Comparison of ENCODE assay signal across 1 cellular context in genomic region chr9:128438343-128439109, GRCh38.
TF ChIP-seq lines count a peak whose summit lies in the region.

No MANE protein-coding gene starts in this region.

TF ChIP-seq in K562, 482 proteins besides CTCF, POLR2A, EP300 and RAD21 (continued from another document and continues in another):
- TF ChIP-seq ZNF318 (IDR thresholded peaks at IDR 0.05; ENCODE audit: borderline replicate concordance in 1 of 2, low read depth in 1 of 2) (no peak), ZKSCAN3 (CRISPR knock-in tag; IDR thresholded peaks at IDR 0.05) (no peak), KLF10 (CRISPR knock-in tag; IDR thresholded peaks at IDR 0.05) (no peak), RB1 (IDR thresholded peaks at IDR 0.05; ENCODE audit: low read depth) (peak; percentile 66; the same call in 1 of the 2 replicates), ETV5 (CRISPR knock-in tag; IDR thresholded peaks at IDR 0.05; ENCODE audit: low read depth) (0 out of 2 replicates have a peak, but pooled peaks have one; percentile 37), CAMTA2 (CRISPR knock-in tag; conservative IDR thresholded peaks at IDR 0.05) (no peak), ELF1 (tag; IDR thresholded peaks at IDR 0.05) (0 out of 2 replicates have a peak, but pooled peaks have one; percentile 36), CTBP1 (IDR thresholded peaks at IDR 0.05; ENCODE audit: borderline replicate concordance) (peak; percentile 82; the same call in 1 of the 2 replicates), POLR3G (IDR thresholded peaks at IDR 0.05; ENCODE audit: extremely low read depth, insufficient read length, insufficient replicate concordance) (no peak), CBFA2T3 (IDR thresholded peaks at IDR 0.05) (no peak), ZBTB7A (IDR thresholded peaks at IDR 0.05; ENCODE audit: borderline replicate concordance, control insufficient read depth, low read depth, low read length) (peak; percentile 68; the same call in 1 of the 2 replicates), ZNF551 (CRISPR knock-in tag; IDR thresholded peaks at IDR 0.05) (no peak), ARID4B (CRISPR knock-in tag; IDR thresholded peaks at IDR 0.05) (peak; percentile 43; the same call in 1 of the 2 replicates), VEZF1 (CRISPR knock-in tag; IDR thresholded peaks at IDR 0.05) (peak; percentile 69), GTF2B (IDR thresholded peaks at IDR 0.05; ENCODE audit: extremely low read depth, insufficient read length) (no peak), ZC3H4 (CRISPR knock-in tag; IDR thresholded peaks at IDR 0.05; ENCODE audit: borderline replicate concordance) (no peak), ELK3 (CRISPR knock-in tag; IDR thresholded peaks at IDR 0.05) (no peak), FOXP1 (CRISPR knock-in tag; IDR thresholded peaks at IDR 0.05) (peak; percentile 65; the same call in 1 of the 2 replicates), POLR2G (IDR thresholded peaks at IDR 0.05; ENCODE audit: low read depth, low read length) (peak; percentile 48), LCOR (CRISPR knock-in tag; IDR thresholded peaks at IDR 0.05) (peak; percentile 40; the same call in 1 of the 2 replicates), ZBTB40 (IDR thresholded peaks at IDR 0.05) (no peak), ZBTB40 (CRISPR knock-in tag; IDR thresholded peaks at IDR 0.05) (no peak), STAG1 (CRISPR knock-in tag; IDR thresholded peaks at IDR 0.05; ENCODE audit: borderline replicate concordance) (peak; percentile 51; the same call in 1 of the 2 replicates), NRF1 (conservative IDR thresholded peaks at IDR 0.05 in 1 of 2, IDR thresholded peaks at IDR 0.05 in 1 of 2) (0 out of 4 replicates have a peak, but pooled peaks of 1 of the 2 experiments have one; percentile 6)
